Comparison of ENCODE assay signal across 14 cellular contexts in the genomic region with DNA sequence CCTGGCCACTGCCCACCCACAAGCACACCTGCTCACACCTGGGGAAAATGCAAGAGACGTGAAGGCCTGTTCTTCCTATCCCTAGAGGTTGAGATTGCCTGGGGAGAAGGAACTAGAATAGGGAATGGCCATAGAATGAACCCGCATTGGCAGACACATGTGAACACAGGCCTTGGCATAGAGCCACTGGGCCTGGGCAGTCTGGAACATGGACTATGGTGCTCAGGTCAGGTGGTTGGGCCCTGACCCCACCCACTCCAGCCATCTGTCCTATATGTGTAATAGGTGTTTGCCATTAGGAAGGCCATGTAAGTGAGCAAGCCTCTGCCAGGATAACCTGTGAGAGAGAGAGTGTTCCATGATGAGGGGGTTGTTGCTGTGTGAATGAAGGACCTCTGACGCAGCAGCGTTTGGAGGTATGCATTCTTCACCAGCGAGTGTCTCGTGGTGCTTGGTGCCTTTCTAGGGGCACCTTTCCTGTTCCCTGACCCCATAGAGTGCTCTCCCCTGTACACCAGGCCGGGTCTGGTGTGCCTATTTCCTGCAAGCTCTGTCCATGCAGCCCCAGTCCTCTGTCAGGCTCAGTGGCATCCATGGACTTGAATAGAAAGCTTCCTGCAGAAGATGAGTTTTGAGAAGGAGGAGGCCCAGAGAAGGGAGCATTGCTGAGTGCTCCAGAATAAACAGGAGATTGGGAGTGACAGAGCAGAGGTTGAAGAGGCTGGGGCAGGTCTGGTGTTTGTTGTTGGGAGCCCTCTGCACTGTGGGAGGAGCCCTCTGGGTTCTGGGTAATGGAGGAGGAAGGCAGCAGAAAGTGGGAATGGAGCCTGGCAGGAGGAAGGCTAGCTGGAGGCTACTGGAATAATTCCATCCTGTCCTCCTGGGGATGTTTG. TPM values are rescaled to one million over a fixed set of nuclear protein-coding genes. Genes with fewer than 3 reads are reported as not detected.
DNase-seq lines count a peak whose midpoint lies in the region; ATAC-seq and TF ChIP-seq lines count a peak whose summit lies in the region.
"Had no signal": no experiment of that assay in that cellular context is flagged by ENCODE, and none has a peak within 500 bp of the region (broad histone marks: within the 10 kb centered on the region; RNA-seq: fewer than 3 reads in every experiment).

No MANE protein-coding gene starts in this region.

- H3K4me1 Mint-ChIP-seq in endodermal cell = peaks cover 28% of the 10 kb centered on the region

- H3K36me3 ChIP-seq in endodermal cell (ENCODE audit: control insufficient read depth, insufficient read depth, low read length) (peaks cover 23% of the 10 kb centered on the region), uterus (no peaks in the 10 kb centered on the region), lower lobe of right lung (peaks cover 46% of the 10 kb centered on the region)

- H3K4me3 ChIP-seq in endodermal cell (ENCODE audit: low read length) = no peak overlapping the region
- H3K4me3 ChIP-seq in uterus = no peak overlapping the region
- no peak overlapping the region for H3K4me3 ChIP-seq in lower lobe of right lung
- H3K4me3 ChIP-seq: SJSA1 had no signal

- H3K9ac ChIP-seq in endodermal cell (ENCODE audit: extremely low read depth, low read length, poor library complexity, severe bottlenecking) = no peak overlapping the region

- peaks cover 4% of the 10 kb centered on the region for H3K4me1 ChIP-seq in endodermal cell (ENCODE audit: control insufficient read depth, insufficient read depth, low read length)
- H3K4me1 ChIP-seq in uterus = no peaks in the 10 kb centered on the region
- H3K4me1 ChIP-seq in lower lobe of right lung = peaks cover 30% of the 10 kb centered on the region

- ATAC-seq in sciatic nerve (peak; percentile 58), lower lobe of right lung (no peak), GM18511 (IDR thresholded peaks at IDR 0.05; ENCODE audit: unreplicated experiment) (no peak)
- ATAC-seq: naive thymus-derived CD8-positive, alpha-beta T cell had no signal

- no peak for TF ChIP-seq POLR2A in uterus (IDR thresholded peaks at IDR 0.05)

- no peaks in the 10 kb centered on the region for H3K27me3 Mint-ChIP-seq in endodermal cell (ENCODE audit: insufficient read depth)
- H3K27me3 Mint-ChIP-seq: naive thymus-derived CD8-positive, alpha-beta T cell had no signal

- H3K4me3 Mint-ChIP-seq in endodermal cell = no peak overlapping the region
- H3K4me3 Mint-ChIP-seq: naive thymus-derived CD8-positive, alpha-beta T cell had no signal

- H3K27me3 ChIP-seq in endodermal cell (ENCODE audit: control insufficient read depth, insufficient read depth, low read length, poor library complexity, severe bottlenecking) (no peaks in the 10 kb centered on the region), uterus (no peaks in the 10 kb centered on the region), lower lobe of right lung (ENCODE audit: low read depth) (no peaks in the 10 kb centered on the region)
- H3K27me3 ChIP-seq: SJSA1 had no signal

- H3K9me3 Mint-ChIP-seq in endodermal cell = no peaks in the 10 kb centered on the region
- H3K9me3 Mint-ChIP-seq: naive thymus-derived CD8-positive, alpha-beta T cell had no signal

- DNase-seq in NCI-H2196 (lab: John Stamatoyannopoulos, UW; ENCODE audit: unreplicated experiment) = peak; percentile 8
- no peak for DNase-seq in NCI-H2196 treated with DMSO at 0.1 percent for 48 hours (lab: John Stamatoyannopoulos, UW; ENCODE audit: unreplicated experiment)
- peak; percentile 39 for DNase-seq in NCI-H226
- no peak for DNase-seq in endodermal cell
- no peak for DNase-seq in sciatic nerve (ENCODE audit: low spot score)
- no peak for DNase-seq in uterus
- no peak for DNase-seq in lower lobe of right lung
- DNase-seq: naive thymus-derived CD8-positive, alpha-beta T cell; NCI-H1436; NCI-H774 had no signal

- H3K27ac Mint-ChIP-seq in endodermal cell = peak overlapping the region; percentile 71

- H3K9me3 ChIP-seq in endodermal cell (ENCODE audit: control insufficient read depth, low read length) = no peaks in the 10 kb centered on the region
- H3K9me3 ChIP-seq in uterus = no peaks in the 10 kb centered on the region
- H3K9me3 ChIP-seq in lower lobe of right lung = no peaks in the 10 kb centered on the region
- H3K9me3 ChIP-seq: SJSA1 had no signal

- WGBS in endodermal cell (ENCODE audit: insufficient coverage in 1 of 2, insufficient read length in 1 of 2), 2 experiments = 88 to 95% methylated on average over 6 to 7 of the region's 7 CpGs

- TF ChIP-seq CTCF in endodermal cell (conservative IDR thresholded peaks at IDR 0.05) = no peak
- no peak for TF ChIP-seq CTCF in uterus (IDR thresholded peaks at IDR 0.05)
- no peak for TF ChIP-seq CTCF in lower lobe of right lung (IDR thresholded peaks at IDR 0.05)

- H3K27ac ChIP-seq in endodermal cell (ENCODE audit: low read depth, low read length) (no peak overlapping the region), uterus (no peak overlapping the region), lower lobe of right lung (no peak overlapping the region)
- H3K27ac ChIP-seq: SJSA1 had no signal

- intact Hi-C loops in sciatic nerve (cut with DNase I) (no loop called here), uterus (cut with DNase I; ENCODE audit: low total_unique reads) (no loop called here), lower lobe of right lung (cut with DNase I) (no loop called here)

- H3K36me3 Mint-ChIP-seq in endodermal cell (ENCODE audit: low read depth) = peaks cover 25% of the 10 kb centered on the region

RNA-seq across cellular contexts. Expression of a gene that starts 15.6 kb away (rescaled TPM):
- total RNA-seq in endodermal cell (1 to 10 TPM in 1 of 2 donors, under 1 TPM in 1; 0.66 to 2.3 TPM), sciatic nerve (0.98 TPM), uterus (1 to 10 TPM in 1 of 4 donors, not detected in 3; 1.0 TPM), lower lobe of right lung (0.59 TPM)
- 1.6 TPM for polyA plus RNA-seq in endodermal cell (2013, experiment 1 of 2)
- polyA plus RNA-seq in endodermal cell (2013, experiment 2 of 2) = 1.1 TPM
- total RNA-seq: urinary bladder had no signal

RNA-seq across cellular contexts. Expression of a gene that starts 20.6 kb away (rescaled TPM):
- total RNA-seq in endodermal cell = 10 to 100 TPM; 15.5 to 16.5 TPM
- polyA plus RNA-seq in endodermal cell (2013, experiment 1 of 2) = 15.1 TPM
- polyA plus RNA-seq in endodermal cell (2013, experiment 2 of 2) = 16.7 TPM
- 35.3 TPM for total RNA-seq in sciatic nerve
- total RNA-seq in uterus = 10 to 100 TPM in 3 of 4 donors, 1 to 10 TPM in 1; 9.5 to 30.7 (median 15.3) TPM
- total RNA-seq in lower lobe of right lung = 82.7 TPM

RNA-seq across cellular contexts. Expression of a gene that starts 23.0 kb away (rescaled TPM):
- total RNA-seq in endodermal cell (10 to 100 TPM; 32.1 to 37.4 TPM), sciatic nerve (27.4 TPM), uterus (10 to 100 TPM in 3 of 4 donors, 1 to 10 TPM in 1; 3.1 to 34.3 (median 24.5) TPM), lower lobe of right lung (28.3 TPM)
- polyA plus RNA-seq in endodermal cell (2013, experiment 1 of 2) = 31.9 TPM
- 25.4 TPM for polyA plus RNA-seq in endodermal cell (2013, experiment 2 of 2)

RNA-seq across cellular contexts. Expression of a gene that starts 27.8 kb away (rescaled TPM):
- total RNA-seq in endodermal cell (10 to 100 TPM in 1 of 2 donors, 1 to 10 TPM in 1; 8.4 to 14.3 TPM), sciatic nerve (46.2 TPM), uterus (10 to 100 TPM; 11.0 to 75.2 (median 12.4) TPM), lower lobe of right lung (33.8 TPM)
- 8.7 TPM for polyA plus RNA-seq in endodermal cell (2013, experiment 1 of 2)
- 9.7 TPM for polyA plus RNA-seq in endodermal cell (2013, experiment 2 of 2)

RNA-seq across cellular contexts. Expression of a gene that starts 31.4 kb away (rescaled TPM):
- total RNA-seq in endodermal cell (1 to 10 TPM; 7.0 to 7.3 TPM), sciatic nerve (1.6 TPM), uterus (1 to 10 TPM in 1 of 4 donors, not detected in 3; 2.1 TPM), lower lobe of right lung (1.7 TPM)
- polyA plus RNA-seq in endodermal cell (2013, experiment 1 of 2) = 1.2 TPM
- 0.79 TPM for polyA plus RNA-seq in endodermal cell (2013, experiment 2 of 2)
- total RNA-seq: A172, SJSA1, urinary bladder had no signal
- polyA plus RNA-seq: naive thymus-derived CD8-positive, alpha-beta T cell had no signal

Comparison
In these comparisons a context has a peak if more than half of its experiments do, and no peak if none do; other contexts are left out.
1. DNase-seq: peak in NCI-H2196 (single experiment) and NCI-H226 (single experiment); none in NCI-H2196 treated with DMSO at 0.1 percent for 48 hours (single experiment), endodermal cell (single experiment), sciatic nerve (single experiment), uterus (0 of 2) and lower lobe of right lung (single experiment).